Comparison of ENCODE assay signal across 16 cellular contexts in genomic region chr1:23578997-23579363, GRCh38. TPM values are rescaled to one million over a fixed set of nuclear protein-coding genes. Genes with fewer than 3 reads are reported as not detected.
A peak's percentile ranks its signal among the peaks of the same experiment; 100 is the strongest.
DNase-seq lines count a peak whose midpoint lies in the region; ATAC-seq and TF ChIP-seq lines count a peak whose summit lies in the region.
"Had no signal": no experiment of that assay in that cellular context is flagged by ENCODE, and none has a peak within 500 bp of the region (broad histone marks: within the 10 kb centered on the region; RNA-seq: fewer than 3 reads in every experiment).

No MANE protein-coding gene starts in this region.

- no peaks in the 10 kb centered on the region for H3K79me2 ChIP-seq in H9 (ENCODE audit: insufficient read depth, low read length)

- H3K23me2 ChIP-seq in H9 (ENCODE audit: insufficient read length, low read depth, low read length, poor library complexity, severe bottlenecking) = no peaks in the 10 kb centered on the region

- H3K27me3 Mint-ChIP-seq in activated T-helper 17 cell treated with anti-CD3 and anti-CD28 coated beads, Interleukin-2, amount 50 U/mL, for 72 hours = no peaks in the 10 kb centered on the region
- H3K27me3 Mint-ChIP-seq in naive thymus-derived CD8-positive, alpha-beta T cell = no peaks in the 10 kb centered on the region
- peaks cover 5% of the 10 kb centered on the region for H3K27me3 Mint-ChIP-seq in H9 (ENCODE audit: low read depth)

- H3K56ac ChIP-seq in H9 (ENCODE audit: insufficient read length, low read depth, low read length) = no peak overlapping the region

- H3K18ac ChIP-seq in H9 (ENCODE audit: insufficient read length, low read depth, low read length) = no peak overlapping the region

- TF ChIP-seq CTCF in cardiac muscle cell (IDR thresholded peaks at IDR 0.05; ENCODE audit: low read depth, low read length) (no peak), upper lobe of left lung (IDR thresholded peaks at IDR 0.05) (no peak), H9 (conservative IDR thresholded peaks at IDR 0.05) (no peak)

- no peaks in the 10 kb centered on the region for H3K36me3 ChIP-seq in cardiac muscle cell
- H3K36me3 ChIP-seq in upper lobe of left lung = no peaks in the 10 kb centered on the region

- H3K4ac ChIP-seq in H9 (ENCODE audit: low read depth, low read length) = no peak overlapping the region

- H4K91ac ChIP-seq in H9 (ENCODE audit: insufficient read length, low read depth, low read length) = no peak overlapping the region

- no peak overlapping the region for H2BK120ac ChIP-seq in H9 (ENCODE audit: low read depth, low read length, poor library complexity, severe bottlenecking)

- no peak overlapping the region for H3K14ac ChIP-seq in H9 (ENCODE audit: insufficient read depth, low read length)

- H3K4me3 ChIP-seq in cardiac muscle cell (no peak overlapping the region), upper lobe of left lung (no peak overlapping the region)

- no peak overlapping the region for H4K8ac ChIP-seq in H9 (replicated peaks; ENCODE audit: insufficient read length, low read depth, low read length)

- WGBS in upper lobe of left lung, 2 donors = 90% methylated on average over 6 of the region's 6 CpGs
- no CpG with 5 or more reads among the region's 6 CpGs for WGBS in H9 (ENCODE audit: extremely low coverage, insufficient read length, low lambda C conversion rate)

- peaks cover 28% of the 10 kb centered on the region for H3K4me1 Mint-ChIP-seq in activated T-helper 17 cell treated with anti-CD3 and anti-CD28 coated beads, Interleukin-2, amount 50 U/mL, for 72 hours
- peaks cover 28 to 71% (median 64%) of the 10 kb centered on the region in 4 donors for H3K4me1 Mint-ChIP-seq in naive thymus-derived CD8-positive, alpha-beta T cell
- peaks cover 27 to 28% of the 10 kb centered on the region in 2 experiments for H3K4me1 Mint-ChIP-seq in H9

- POLR2A ChIA-PET in naive thymus-derived CD8-positive, alpha-beta T cell (lab: Charles Lee) = interaction anchor here (1.0 to 3.3 kb wide), 5 partner anchors 15 to 49 kb away, joined by 3 to 34 read pairs (median 5); partner anchors contain the start of gene ID3

- intact Hi-C loops in Right ventricle myocardium inferior (cut with DNase I) = loop anchor here (2.0 kb wide), 1 partner anchor 24 kb away; no protein-coding TSS in a partner anchor

- DNase-seq in cardiac muscle cell (ENCODE audit: low read depth in 1 of 2, low spot score in 1 of 2) (no peak), Right ventricle myocardium inferior (ENCODE audit: missing footprints) (no peak), upper lobe of left lung (no peak), NCI-H748 (lab: John Stamatoyannopoulos, UW; ENCODE audit: unreplicated experiment) (no peak), GM19238 (ENCODE audit: insufficient read length, low spot score) (no peak), H9 (no peak)
- no peak for DNase-seq in naive thymus-derived CD8-positive, alpha-beta T cell
- DNase-seq: activated effector memory CD4-positive, alpha-beta T cell treated with Interleukin-2 at 50 U/mL for 16 hours; AML-193; erythroblast; KG1; NCI-H1694 treated with DMSO at 0.1 percent for 48 hours; NCI-H82; SHP77 treated with DMSO at 0.1 percent for 48 hours had no signal

- H3K27ac ChIP-seq in cardiac muscle cell = peak overlapping the region; percentile 98
- peak overlapping the region; percentile 9 to 87 (median 44) for H3K27ac ChIP-seq in upper lobe of left lung
- H3K27ac ChIP-seq in H9 (ENCODE audit: insufficient read length, low read depth, low read length) = no peak overlapping the region
- H3K27ac ChIP-seq: VCaP had no signal

- no peak overlapping the region for H2AK5ac ChIP-seq in H9 (ENCODE audit: insufficient read length, low read length)

- H3K9ac ChIP-seq in H9 (ENCODE audit: extremely low read depth, insufficient read length, low read length) = no peak overlapping the region

- no peaks in the 10 kb centered on the region for H3K9me3 Mint-ChIP-seq in activated T-helper 17 cell treated with anti-CD3 and anti-CD28 coated beads, Interleukin-2, amount 50 U/mL, for 72 hours
- H3K9me3 Mint-ChIP-seq in naive thymus-derived CD8-positive, alpha-beta T cell = no peaks in the 10 kb centered on the region
- H3K9me3 Mint-ChIP-seq in H9 = peaks cover 3 to 6% of the 10 kb centered on the region in 2 experiments; a peak in 4 of 5 replicates

- no peak for TF ChIP-seq EP300 in upper lobe of left lung (IDR thresholded peaks at IDR 0.05)

- no peak overlapping the region for H3K27ac Mint-ChIP-seq in activated T-helper 17 cell treated with anti-CD3 and anti-CD28 coated beads, Interleukin-2, amount 50 U/mL, for 72 hours
- peak overlapping the region in 7 of 10 donors; percentile 19 to 84 (median 49) for H3K27ac Mint-ChIP-seq in naive thymus-derived CD8-positive, alpha-beta T cell
- no peak overlapping the region for H3K27ac Mint-ChIP-seq in H9

- no peak overlapping the region for H4K5ac ChIP-seq in H9 (ENCODE audit: insufficient read length, low read depth, low read length)

- no peak overlapping the region for H3K4me2 ChIP-seq in H9 (ENCODE audit: insufficient read depth, insufficient read length, low read length)

- no peak overlapping the region for H3T11ph ChIP-seq in H9 (ENCODE audit: low read length)

- no peaks in the 10 kb centered on the region for H3K36me3 Mint-ChIP-seq in activated T-helper 17 cell treated with anti-CD3 and anti-CD28 coated beads, Interleukin-2, amount 50 U/mL, for 72 hours (ENCODE audit: low read depth)
- H3K36me3 Mint-ChIP-seq in naive thymus-derived CD8-positive, alpha-beta T cell = peaks cover 0 to 2% (median 0%) of the 10 kb centered on the region in 3 donors
- peaks cover 0 to 7% (median 2%) of the 10 kb centered on the region in 3 experiments; a peak in 4 of 7 replicates for H3K36me3 Mint-ChIP-seq in H9 (ENCODE audit: insufficient read depth in 1 of 3, low read depth in 3 of 3)

- peaks cover 42% of the 10 kb centered on the region for H3K4me1 ChIP-seq in cardiac muscle cell (ENCODE audit: low read depth)
- H3K4me1 ChIP-seq in upper lobe of left lung = peaks cover 28 to 51% (median 35%) of the 10 kb centered on the region in 4 donors
- peaks cover 5% of the 10 kb centered on the region; the same call in 1 of the 2 replicates for H3K4me1 ChIP-seq in H9 (ENCODE audit: insufficient read depth, low read length)

- H3K9me3 ChIP-seq in cardiac muscle cell (ENCODE audit: low read depth) (no peaks in the 10 kb centered on the region), upper lobe of left lung (no peaks in the 10 kb centered on the region), H9 (ENCODE audit: control insufficient read depth, low read depth, low read length) (no peaks in the 10 kb centered on the region)

- H3K79me1 ChIP-seq in H9 (ENCODE audit: insufficient read depth, low read depth, low read length, poor library complexity, severe bottlenecking) = no peaks in the 10 kb centered on the region

- H2BK15ac ChIP-seq in H9 (ENCODE audit: low read depth, low read length) = no peak overlapping the region

- no peak overlapping the region for H2BK20ac ChIP-seq in H9 (ENCODE audit: low read depth, low read length, poor library complexity, severe bottlenecking)

- no peak overlapping the region for H2AFZ ChIP-seq in H9 (ENCODE audit: low read length)

- H3K27me3 ChIP-seq in cardiac muscle cell (no peaks in the 10 kb centered on the region), upper lobe of left lung (no peaks in the 10 kb centered on the region), H9 (ENCODE audit: insufficient read depth, low read length) (no peaks in the 10 kb centered on the region)

- H4K20me1 ChIP-seq in H9 (ENCODE audit: control insufficient read depth, insufficient read depth, insufficient read length) = no peaks in the 10 kb centered on the region

- ATAC-seq in Right ventricle myocardium inferior = no peak
- ATAC-seq in activated T-helper 17 cell treated with anti-CD3 and anti-CD28 coated beads, Interleukin-2, amount 50 U/mL, for 72 hours (replicated peaks) = no peak
- ATAC-seq in naive thymus-derived CD8-positive, alpha-beta T cell = no peak
- no peak for ATAC-seq in upper lobe of left lung (ENCODE audit: low FRiP score in 2 of 2)

- H2BK5ac ChIP-seq in H9 (ENCODE audit: insufficient read length, low read length) = no peak overlapping the region

- no peak overlapping the region for H2BK12ac ChIP-seq in H9 (ENCODE audit: insufficient read length, low read depth, low read length)

- no peak overlapping the region for H3K23ac ChIP-seq in H9 (ENCODE audit: insufficient read length, low read depth, low read length)

- peak overlapping the region; percentile 42 for H3K4me3 Mint-ChIP-seq in activated T-helper 17 cell treated with anti-CD3 and anti-CD28 coated beads, Interleukin-2, amount 50 U/mL, for 72 hours
- peak overlapping the region in 5 of 10 donors; percentile 3 to 46 (median 29) for H3K4me3 Mint-ChIP-seq in naive thymus-derived CD8-positive, alpha-beta T cell
- no peak overlapping the region for H3K4me3 Mint-ChIP-seq in H9

- no peak for TF ChIP-seq POLR2A in upper lobe of left lung (IDR thresholded peaks at IDR 0.05)

RNA-seq across cellular contexts. Expression of gene ID3, which starts 19.7 kb away (rescaled TPM):
- 698 and 784 TPM in 2 replicates for total RNA-seq in cardiac muscle cell
- polyA plus RNA-seq in cardiac muscle cell = 703 and 1,027 TPM in 2 replicates
- 90.3 TPM for total RNA-seq in Right ventricle myocardium inferior
- 10 to 100 TPM; 19.5 to 45.2 TPM for total RNA-seq in activated T-helper 17 cell treated with anti-CD3 and anti-CD28 coated beads, Interleukin-2, amount 50 U/mL, for 72 hours
- total RNA-seq in naive thymus-derived CD8-positive, alpha-beta T cell = 10 to 100 TPM; 60.9 to 64.8 TPM
- 1 to 10 TPM; 2.7 to 10.0 (median 4.6) TPM for polyA plus RNA-seq in naive thymus-derived CD8-positive, alpha-beta T cell
- 100 to 1,000 TPM in 4 of 6 donors, 10 to 100 TPM in 2; 75.4 to 269 (median 135) TPM for total RNA-seq in upper lobe of left lung
- 113 and 119 TPM in 2 replicates for total RNA-seq in H9 (2021)

RNA-seq across cellular contexts. Expression of gene E2F2, which starts 47.9 kb away (rescaled TPM):
- total RNA-seq in cardiac muscle cell (2.1 and 2.5 TPM in 2 replicates), Right ventricle myocardium inferior (0.76 TPM), upper lobe of left lung (1 to 10 TPM in 5 of 6 donors, under 1 TPM in 1; 0.69 to 1.9 (median 1.1) TPM), H9 (2021) (5.1 TPM in 2 replicates)
- polyA plus RNA-seq in cardiac muscle cell = 2.2 and 2.7 TPM in 2 replicates
- total RNA-seq in activated T-helper 17 cell treated with anti-CD3 and anti-CD28 coated beads, Interleukin-2, amount 50 U/mL, for 72 hours = 10 to 100 TPM; 13.0 to 24.1 TPM
- under 1 TPM; 0.10 to 0.14 TPM for total RNA-seq in naive thymus-derived CD8-positive, alpha-beta T cell
- polyA plus RNA-seq in naive thymus-derived CD8-positive, alpha-beta T cell = under 1 TPM in 2 of 3 donors, not detected in 1; 0.05 to 0.14 TPM

Comparison
In these comparisons a context has a peak if more than half of its experiments do, and no peak if none do; other contexts are left out.
1. H3K27ac Mint-ChIP-seq: peak in naive thymus-derived CD8-positive, alpha-beta T cell (7 of 10); none in activated T-helper 17 cell treated with anti-CD3 and anti-CD28 coated beads, Interleukin-2, amount 50 U/mL, for 72 hours (single experiment) and H9 (0 of 3).